In the genomic region with DNA sequence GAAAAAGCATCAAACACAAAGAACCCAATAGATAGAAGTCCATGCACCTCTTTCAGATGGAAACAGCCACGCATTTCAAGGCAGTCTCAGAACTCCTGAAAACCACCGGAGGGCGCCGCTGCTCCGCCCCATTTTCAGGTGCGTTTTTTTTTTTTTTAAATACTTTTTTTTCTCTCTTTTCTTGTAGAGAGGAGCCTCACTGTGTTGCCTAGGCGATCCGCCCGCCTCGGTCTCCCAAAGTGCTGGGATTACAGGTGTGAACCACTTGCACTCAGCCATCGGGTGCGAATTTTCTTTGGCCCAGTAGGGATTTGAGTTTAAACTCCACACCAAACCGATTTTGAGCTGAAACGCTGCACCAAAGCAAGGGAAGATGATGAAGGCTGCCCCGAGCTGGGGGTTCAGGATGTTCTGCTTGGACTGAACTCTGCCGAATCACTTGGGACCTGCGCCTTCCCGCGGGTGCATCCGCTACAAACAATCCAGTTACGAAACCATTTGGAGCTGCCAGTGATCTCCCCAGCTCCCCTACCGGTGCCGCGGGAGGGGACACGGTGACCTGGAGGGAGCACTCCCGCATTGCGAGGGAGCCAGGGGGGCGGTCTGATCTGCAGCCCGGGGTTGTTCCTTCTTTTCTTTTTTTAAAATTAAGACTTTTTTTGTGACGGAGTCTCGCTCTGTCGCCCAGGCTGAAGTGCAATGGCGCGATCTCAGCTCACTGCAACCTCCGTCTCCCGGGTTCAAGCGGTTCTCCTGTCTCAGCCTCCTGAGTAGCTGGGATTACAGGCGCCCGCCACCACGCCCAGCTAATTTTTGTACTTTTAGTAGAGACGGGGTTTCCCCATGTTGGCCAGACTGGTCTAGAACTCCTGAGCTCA, we compare ENCODE assay signal across 8 cellular contexts. TPM values are rescaled to one million over a fixed set of nuclear protein-coding genes. Genes with fewer than 3 reads are reported as not detected.
DNase-seq lines count a peak whose midpoint lies in the region; ATAC-seq, FAIRE-seq and TF ChIP-seq lines count a peak whose summit lies in the region.

No MANE protein-coding gene starts in this region.

- H3K4me1 ChIP-seq in HUES6 (ENCODE audit: control insufficient read depth, insufficient read depth, low read length) (peaks cover 2% of the 10 kb centered on the region; the same call in 1 of the 2 replicates), SJCRH30 (peaks cover 16% of the 10 kb centered on the region)

- H3K4me3 ChIP-seq in HUES6 (ENCODE audit: low read depth, low read length) (peak overlapping the region; percentile 79), SJCRH30 (peak overlapping the region; percentile 84)

- peaks cover 6% of the 10 kb centered on the region for H3K9me3 Mint-ChIP-seq in osteocyte (ENCODE audit: unreplicated experiment)

- intact Hi-C loops in head of caudate nucleus (cut with DNase I): no loop called here

- no peaks in the 10 kb centered on the region for H3K27me3 Mint-ChIP-seq in osteocyte (ENCODE audit: unreplicated experiment)

- peak; percentile 48 for ATAC-seq in GM18867 (IDR thresholded peaks at IDR 0.05; ENCODE audit: unreplicated experiment)

- H3K27ac Mint-ChIP-seq in osteocyte (ENCODE audit: unreplicated experiment): peak overlapping the region; percentile 57

- peak; percentile 47 for DNase-seq in AG08395 (ENCODE audit: low spot score)
- DNase-seq in SJCRH30: peak; percentile 63 to 73
- DNase-seq in activated naive CD4-positive, alpha-beta T cell treated with anti-CD3 and anti-CD28 coated beads, Interleukin-2, amount 50 U/mL, for 16 hours: peak; percentile 70
- DNase-seq in head of caudate nucleus: peak; percentile 36 to 85 (median 68)
- DNase-seq in osteocyte (ENCODE audit: extremely low spot score, unreplicated experiment): no peak
- peak; percentile 64 for DNase-seq in urothelium cell line (ENCODE audit: low spot score)

- peak overlapping the region; percentile 92 for H3K4me3 Mint-ChIP-seq in osteocyte (ENCODE audit: unreplicated experiment)

- no peaks in the 10 kb centered on the region for H3K9me3 ChIP-seq in HUES6 (ENCODE audit: control insufficient read depth, insufficient read depth, low read depth, low read length)
- H3K9me3 ChIP-seq in SJCRH30 (replicated peaks): no peaks in the 10 kb centered on the region; the same call in 1 of the 2 replicates

- H3K36me3 ChIP-seq in HUES6 (ENCODE audit: control insufficient read depth, insufficient read depth, low read length) (peaks cover 29% of the 10 kb centered on the region), SJCRH30 (peaks cover 39% of the 10 kb centered on the region)

- H3K9ac ChIP-seq in HUES6 (ENCODE audit: low read length): peak overlapping the region; percentile 80

- H3K27me3 ChIP-seq in HUES6 (ENCODE audit: control insufficient read depth, insufficient read depth, low read length) (peaks cover 5% of the 10 kb centered on the region; the same call in 1 of the 2 replicates), SJCRH30 (no peaks in the 10 kb centered on the region)

- peak; percentile 66 for TF ChIP-seq CTCF in osteocyte (IDR thresholded peaks at IDR 0.05)

- peaks cover 19% of the 10 kb centered on the region for H3K4me1 Mint-ChIP-seq in osteocyte (ENCODE audit: unreplicated experiment)

- FAIRE-seq in urothelium cell line (lab: Jason Lieb, UNC): no peak

- no peak overlapping the region for H3K27ac ChIP-seq in HUES6 (ENCODE audit: low read depth, low read length)
- peak overlapping the region; percentile 66 for H3K27ac ChIP-seq in SJCRH30

- H3K36me3 Mint-ChIP-seq in osteocyte (ENCODE audit: unreplicated experiment): peaks cover 13% of the 10 kb centered on the region

RNA-seq across cellular contexts. Expression of a gene that starts 1.4 kb away (rescaled TPM):
- total RNA-seq in SJCRH30 (2014; rRNA removed; shearing (Covaris generic)): 92.3 and 93.5 TPM in 2 replicates
- total RNA-seq in osteocyte: 16.5 and 17.1 TPM in 2 replicates

RNA-seq across cellular contexts. Expression of a gene that starts 33.0 kb away (rescaled TPM):
- 14.2 and 15.1 TPM in 2 replicates for total RNA-seq in SJCRH30 (2014; rRNA removed; shearing (Covaris generic))
- 5.4 and 6.5 TPM in 2 replicates for total RNA-seq in osteocyte
